Comparison of ENCODE assay signal across 8 cellular contexts in genomic region chr11:9574806-9575530, GRCh38. TPM values are rescaled to one million over a fixed set of nuclear protein-coding genes. Genes with fewer than 3 reads are reported as not detected.
A peak's percentile ranks its signal among the peaks of the same experiment; 100 is the strongest.
DNase-seq lines count a peak whose midpoint lies in the region; ATAC-seq and TF ChIP-seq lines count a peak whose summit lies in the region.

No MANE protein-coding gene starts in this region.

- H3F3A ChIP-seq in Loucy (ENCODE audit: low read depth): no peaks in the 10 kb centered on the region

- peak overlapping the region; percentile 99 for H3K4me3 ChIP-seq in Loucy (ENCODE audit: low read length, poor library complexity, severe bottlenecking)
- H3K4me3 ChIP-seq in right lobe of liver: peak overlapping the region; percentile 65 to 70 (median 66)
- H3K4me3 ChIP-seq in thymus (ENCODE audit: low read length): peak overlapping the region; percentile 88

- peaks cover 54% of the 10 kb centered on the region for H4K20me1 ChIP-seq in Loucy (ENCODE audit: insufficient read depth, low read length, poor library complexity, severe bottlenecking)

- H3K79me2 ChIP-seq in Loucy (ENCODE audit: insufficient read depth, low read length): peaks cover 70% of the 10 kb centered on the region

- peak overlapping the region; percentile 93 for H3K9ac ChIP-seq in Loucy (ENCODE audit: low read depth, low read length, poor library complexity, severe bottlenecking)

- DNase-seq in NCI-H2107 treated with DMSO at 0.1 percent for 48 hours (lab: John Stamatoyannopoulos, UW; ENCODE audit: unreplicated experiment) (peak; percentile 54), NCI-H2107 (lab: John Stamatoyannopoulos, UW) (no peak), SW 1271 (lab: John Stamatoyannopoulos, UW) (peak; percentile 57 to 85), dermis blood vessel endothelial cell (peak; percentile 92), right lobe of liver (peak; percentile 47 to 78 (median 72))

- H3K27ac ChIP-seq in right lobe of liver (peak overlapping the region; percentile 83 to 96 (median 91)), thymus (ENCODE audit: low read depth) (peak overlapping the region; percentile 19)

- TF ChIP-seq POLR2A in right lobe of liver (IDR thresholded peaks at IDR 0.05): peak; percentile 92

- H3K9me3 ChIP-seq in Loucy (ENCODE audit: insufficient read depth, low read depth, low read length): no peaks in the 10 kb centered on the region
- no peaks in the 10 kb centered on the region for H3K9me3 ChIP-seq in right lobe of liver
- no peaks in the 10 kb centered on the region for H3K9me3 ChIP-seq in thymus (ENCODE audit: control insufficient read depth)

- WGBS in right lobe of liver (ENCODE audit: insufficient coverage, low coverage, low lambda C conversion rate, missing lambda C conversion rate): 1% methylated on average over 31 of the region's 34 CpGs
- under 1% methylated on average over 34 of the region's 34 CpGs for WGBS in thymus

- H2AFZ ChIP-seq in Loucy (ENCODE audit: low read length): no peak overlapping the region

- H3K27me3 ChIP-seq in Loucy (ENCODE audit: insufficient read depth, low read length, poor library complexity, severe bottlenecking): no peaks in the 10 kb centered on the region
- H3K27me3 ChIP-seq in right lobe of liver: no peaks in the 10 kb centered on the region
- H3K27me3 ChIP-seq in thymus (ENCODE audit: control insufficient read depth, insufficient read depth): no peaks in the 10 kb centered on the region

- peak overlapping the region; percentile 94 for H3K4me2 ChIP-seq in Loucy (ENCODE audit: low read depth, low read length, poor library complexity, severe bottlenecking)

- TF ChIP-seq CTCF in Loucy (conservative IDR thresholded peaks at IDR 0.05; ENCODE audit: low read length) (no peak), right lobe of liver (IDR thresholded peaks at IDR 0.05) (no peak)

- H3K36me3 ChIP-seq in Loucy (ENCODE audit: insufficient read depth, low read length) (peaks cover 31% of the 10 kb centered on the region), right lobe of liver (peaks cover 0 to 3% (median 0%) of the 10 kb centered on the region in 4 donors), thymus (ENCODE audit: control insufficient read depth, insufficient read depth) (no peaks in the 10 kb centered on the region)

- ATAC-seq in right lobe of liver: peak; percentile 47 to 62 (median 54)
- no peak for ATAC-seq in HG02763 (IDR thresholded peaks at IDR 0.05; ENCODE audit: unreplicated experiment)

- peaks cover 41% of the 10 kb centered on the region for H3K4me1 ChIP-seq in Loucy (ENCODE audit: insufficient read depth, low read length, poor library complexity, severe bottlenecking)
- H3K4me1 ChIP-seq in right lobe of liver: peaks cover 0 to 28% (median 5%) of the 10 kb centered on the region in 4 donors
- H3K4me1 ChIP-seq in thymus (ENCODE audit: control insufficient read depth, insufficient read depth, low read length): peaks cover 12% of the 10 kb centered on the region

- intact Hi-C loops in right lobe of liver (cut with DNase I): no loop called here

- H3K9me2 ChIP-seq in Loucy (replicated peaks; ENCODE audit: low read depth, low read length): no peaks in the 10 kb centered on the region

RNA-seq across cellular contexts. Expression of gene WEE1, which starts 1.5 kb away (rescaled TPM):
- total RNA-seq in dermis blood vessel endothelial cell (32.0 and 35.1 TPM in 2 replicates), right lobe of liver (10 to 100 TPM; 11.1 to 34.0 (median 19.5) TPM)
- 10.9 TPM for polyA plus RNA-seq in thymus
